Comparison of ENCODE assay signal across 17 cellular contexts in genomic region chr3:146134348-146135117, GRCh38. TPM values are rescaled to one million over a fixed set of nuclear protein-coding genes. Genes with fewer than 3 reads are reported as not detected.
DNase-seq lines count a peak whose midpoint lies in the region; TF ChIP-seq lines count a peak whose summit lies in the region.
"Had no signal": no experiment of that assay in that cellular context is flagged by ENCODE, and none has a peak within 500 bp of the region (broad histone marks: within the 10 kb centered on the region; RNA-seq: fewer than 3 reads in every experiment).

No MANE protein-coding gene starts in this region.

- H3K4me1 Mint-ChIP-seq in nephron progenitor cell = peaks cover 8% of the 10 kb centered on the region
- no peaks in the 10 kb centered on the region for H3K4me1 Mint-ChIP-seq in activated CD4-positive, alpha-beta memory T cell treated with anti-CD3 and anti-CD28 coated beads, Interleukin-2, amount 10 ng/mL, durations not matched to agents 7 days and 5 days
- H3K4me1 Mint-ChIP-seq: activated naive CD4-positive, alpha-beta T cell treated with anti-CD3 and anti-CD28 coated beads, Interleukin-2, amount 10 ng/mL, durations not matched to agents 7 days and 5 days; naive B cell had no signal

- no peak overlapping the region for H3K4me3 Mint-ChIP-seq in nephron progenitor cell
- no peak overlapping the region for H3K4me3 Mint-ChIP-seq in activated CD4-positive, alpha-beta memory T cell treated with anti-CD3 and anti-CD28 coated beads, Interleukin-2, amount 10 ng/mL, durations not matched to agents 7 days and 5 days
- H3K4me3 Mint-ChIP-seq: activated naive CD4-positive, alpha-beta T cell treated with anti-CD3 and anti-CD28 coated beads, Interleukin-2, amount 10 ng/mL, durations not matched to agents 7 days and 5 days; naive B cell had no signal

- no peaks in the 10 kb centered on the region for H3K9me3 ChIP-seq in HAP-1
- H3K9me3 ChIP-seq: BLaER1 treated with 17β-estradiol and CSF1 and Interleukin-3, amounts not matched to agents 10 nM and 100 nM; left lung; tibial nerve had no signal

- H3K27me3 Mint-ChIP-seq in nephron progenitor cell (ENCODE audit: low read depth, poor library complexity) = no peaks in the 10 kb centered on the region
- H3K27me3 Mint-ChIP-seq in activated CD4-positive, alpha-beta memory T cell treated with anti-CD3 and anti-CD28 coated beads, Interleukin-2, amount 10 ng/mL, durations not matched to agents 7 days and 5 days = no peaks in the 10 kb centered on the region
- H3K27me3 Mint-ChIP-seq: activated naive CD4-positive, alpha-beta T cell treated with anti-CD3 and anti-CD28 coated beads, Interleukin-2, amount 10 ng/mL, durations not matched to agents 7 days and 5 days; naive B cell had no signal

- CTCF ChIA-PET in activated CD4-positive, alpha-beta memory T cell treated with anti-CD3 and anti-CD28 coated beads, Interleukin-2, amount 10 ng/mL, durations not matched to agents 7 days and 5 days (lab: Charles Lee) = no interaction called here

- H3K4me3 ChIP-seq in HAP-1 (no peak overlapping the region), fibroblast of mammary gland (ENCODE audit: control insufficient read depth, low read depth, low read length) (no peak overlapping the region)
- H3K4me3 ChIP-seq: BLaER1 treated with 17β-estradiol and CSF1 and Interleukin-3, amounts not matched to agents 10 nM and 100 nM; left lung; tibial nerve had no signal

- peaks cover 19% of the 10 kb centered on the region for H3K4me1 ChIP-seq in HAP-1
- H3K4me1 ChIP-seq: BLaER1 treated with 17β-estradiol and CSF1 and Interleukin-3, amounts not matched to agents 10 nM and 100 nM; left lung had no signal

- TF ChIP-seq CTCF in fibroblast of mammary gland (conservative IDR thresholded peaks at IDR 0.05; ENCODE audit: control insufficient read depth, insufficient read depth, low read depth, low read length) (no peak), nephron progenitor cell (IDR thresholded peaks at IDR 0.05) (no peak)

- in situ Hi-C loops in HAP-1 (cut with MboI; ENCODE audit: low sequenced_read_pairs) = no loop called here

- POLR2A ChIA-PET in activated CD4-positive, alpha-beta memory T cell treated with anti-CD3 and anti-CD28 coated beads, Interleukin-2, amount 10 ng/mL, durations not matched to agents 7 days and 5 days (lab: Charles Lee) = no interaction called here

- H3K36me3 Mint-ChIP-seq in nephron progenitor cell (ENCODE audit: low read depth) = peaks cover 31% of the 10 kb centered on the region
- no peaks in the 10 kb centered on the region for H3K36me3 Mint-ChIP-seq in activated CD4-positive, alpha-beta memory T cell treated with anti-CD3 and anti-CD28 coated beads, Interleukin-2, amount 10 ng/mL, durations not matched to agents 7 days and 5 days (ENCODE audit: low read depth)
- H3K36me3 Mint-ChIP-seq: activated naive CD4-positive, alpha-beta T cell treated with anti-CD3 and anti-CD28 coated beads, Interleukin-2, amount 10 ng/mL, durations not matched to agents 7 days and 5 days; naive B cell had no signal

- no peaks in the 10 kb centered on the region for H3K36me3 ChIP-seq in HAP-1 (replicated peaks)
- H3K36me3 ChIP-seq: BLaER1 treated with 17β-estradiol and CSF1 and Interleukin-3, amounts not matched to agents 10 nM and 100 nM; left lung; tibial nerve had no signal

- H3K27ac Mint-ChIP-seq in nephron progenitor cell = peak overlapping the region; percentile 37
- no peak overlapping the region for H3K27ac Mint-ChIP-seq in activated CD4-positive, alpha-beta memory T cell treated with anti-CD3 and anti-CD28 coated beads, Interleukin-2, amount 10 ng/mL, durations not matched to agents 7 days and 5 days
- H3K27ac Mint-ChIP-seq: activated naive CD4-positive, alpha-beta T cell treated with anti-CD3 and anti-CD28 coated beads, Interleukin-2, amount 10 ng/mL, durations not matched to agents 7 days and 5 days; naive B cell had no signal

- H3K27me3 ChIP-seq in HAP-1 (ENCODE audit: low read depth) = no peaks in the 10 kb centered on the region
- H3K27me3 ChIP-seq: BLaER1 treated with 17β-estradiol and CSF1 and Interleukin-3, amounts not matched to agents 10 nM and 100 nM; left lung; tibial nerve had no signal

- DNase-seq in HAP-1 (ENCODE audit: low spot score in 2 of 2) = peak; percentile 56 to 89
- peak; percentile 62 for DNase-seq in NCI-H446 treated with DMSO at 0.1 percent for 48 hours (lab: John Stamatoyannopoulos, UW)
- DNase-seq in fibroblast of mammary gland (ENCODE audit: low read depth) = peak; percentile 44
- no peak for DNase-seq in nephron progenitor cell
- DNase-seq in activated CD4-positive, alpha-beta memory T cell treated with anti-CD3 and anti-CD28 coated beads, Interleukin-2, amount 10 ng/mL, durations not matched to agents 7 days and 5 days = no peak
- DNase-seq in SK-N-DZ (ENCODE audit: low spot score) = no peak
- no peak for DNase-seq in activated CD4-positive, alpha-beta T cell treated with anti-CD3 and anti-CD28 coated beads, Interleukin-2, amount 50 U/mL, for 1 hour
- no peak for DNase-seq in COR-L47 (lab: John Stamatoyannopoulos, UW)
- DNase-seq: activated CD4-positive, CD25-positive, alpha-beta regulatory T cell; activated naive CD4-positive, alpha-beta T cell treated with anti-CD3 and anti-CD28 coated beads, Interleukin-2, amount 10 ng/mL, durations not matched to agents 7 days and 5 days; left lung; naive B cell; NCI-H1105 treated with DMSO at 0.1 percent for 48 hours; NCI-H526 treated with DMSO at 0.1 percent for 48 hours; retina had no signal

- H3K9me3 Mint-ChIP-seq in nephron progenitor cell = no peaks in the 10 kb centered on the region
- no peaks in the 10 kb centered on the region for H3K9me3 Mint-ChIP-seq in activated CD4-positive, alpha-beta memory T cell treated with anti-CD3 and anti-CD28 coated beads, Interleukin-2, amount 10 ng/mL, durations not matched to agents 7 days and 5 days
- H3K9me3 Mint-ChIP-seq: activated naive CD4-positive, alpha-beta T cell treated with anti-CD3 and anti-CD28 coated beads, Interleukin-2, amount 10 ng/mL, durations not matched to agents 7 days and 5 days; naive B cell had no signal

RNA-seq across cellular contexts. Expression of gene PLOD2, which starts 26.5 kb away (rescaled TPM):
- 1 to 10 TPM in 1 of 2 experiments, under 1 TPM in 1; 0.53 to 1.1 TPM for total RNA-seq in activated CD4-positive, alpha-beta memory T cell treated with anti-CD3 and anti-CD28 coated beads, Interleukin-2, amount 10 ng/mL, durations not matched to agents 7 days and 5 days
- 17.1 and 19.6 TPM in 2 replicates for polyA plus RNA-seq in SK-N-DZ (2014; cell fraction: cytosol; rRNA removed)
- 35.8 and 50.0 TPM in 2 replicates for polyA plus RNA-seq in SK-N-DZ (2014; cell fraction: nucleus; rRNA removed)

Comparison
In these comparisons a context has a peak if more than half of its experiments do, and no peak if none do; other contexts are left out.
1. DNase-seq: peak in HAP-1 (2 of 2), NCI-H446 treated with DMSO at 0.1 percent for 48 hours (single experiment) and fibroblast of mammary gland (single experiment); none in nephron progenitor cell (single experiment), activated CD4-positive, alpha-beta memory T cell treated with anti-CD3 and anti-CD28 coated beads, Interleukin-2, amount 10 ng/mL, durations not matched to agents 7 days and 5 days (single experiment), SK-N-DZ (single experiment), activated CD4-positive, alpha-beta T cell treated with anti-CD3 and anti-CD28 coated beads, Interleukin-2, amount 50 U/mL, for 1 hour (single experiment) and COR-L47 (single experiment).